Comparison of ENCODE assay signal across 14 cellular contexts in genomic region chr3:82100378-82100777, GRCh38.
DNase-seq lines count a peak whose midpoint lies in the region; ATAC-seq and TF ChIP-seq lines count a peak whose summit lies in the region.
"Had no signal": no experiment of that assay in that cellular context is flagged by ENCODE, and none has a peak within 500 bp of the region (broad histone marks: within the 10 kb centered on the region; RNA-seq: fewer than 3 reads in every experiment).

No MANE protein-coding gene starts in this region.

- H3K27ac Mint-ChIP-seq in nephron progenitor cell, result no peak overlapping the region
- no peak overlapping the region for H3K27ac Mint-ChIP-seq in stimulated activated naive CD8-positive, alpha-beta T cell treated with anti-CD3 and anti-CD28 coated beads, Interleukin-15, amount 100 ng/mL, for 72 hours
- H3K27ac Mint-ChIP-seq: activated CD4-positive, alpha-beta T cell treated with anti-CD3 and anti-CD28 coated beads for 36 hours; T-helper 2 cell treated with Interferon-gamma antibody and Interleukin-4, amounts not matched to agents 5 μg/mL and 100 μg/mL, for 36 hours had no signal

- no peaks in the 10 kb centered on the region for H3K9me3 ChIP-seq in SJCRH30 (replicated peaks)
- H3K9me3 ChIP-seq: esophagus muscularis mucosa, suprapubic skin had no signal

- H3K27ac ChIP-seq in SJCRH30, result no peak overlapping the region
- H3K27ac ChIP-seq: esophagus muscularis mucosa, suprapubic skin had no signal

- H3K4me1 ChIP-seq in SJCRH30, result peaks cover 9% of the 10 kb centered on the region
- H3K4me1 ChIP-seq: esophagus muscularis mucosa, suprapubic skin had no signal

- no peaks in the 10 kb centered on the region for H3K27me3 ChIP-seq in SJCRH30
- H3K27me3 ChIP-seq: esophagus muscularis mucosa, suprapubic skin had no signal

- H3K9me3 Mint-ChIP-seq in nephron progenitor cell, result peaks cover 3% of the 10 kb centered on the region
- H3K9me3 Mint-ChIP-seq in stimulated activated naive CD8-positive, alpha-beta T cell treated with anti-CD3 and anti-CD28 coated beads, Interleukin-15, amount 100 ng/mL, for 72 hours, result peaks cover 0 to 3% of the 10 kb centered on the region in 2 donors
- H3K9me3 Mint-ChIP-seq: T-helper 2 cell treated with Interferon-gamma antibody and Interleukin-4, amounts not matched to agents 5 μg/mL and 100 μg/mL, for 36 hours had no signal

- no peak overlapping the region for H3K4me3 Mint-ChIP-seq in nephron progenitor cell
- no peak overlapping the region for H3K4me3 Mint-ChIP-seq in stimulated activated naive CD8-positive, alpha-beta T cell treated with anti-CD3 and anti-CD28 coated beads, Interleukin-15, amount 100 ng/mL, for 72 hours
- H3K4me3 Mint-ChIP-seq: activated CD4-positive, alpha-beta T cell treated with anti-CD3 and anti-CD28 coated beads for 36 hours; T-helper 2 cell treated with Interferon-gamma antibody and Interleukin-4, amounts not matched to agents 5 μg/mL and 100 μg/mL, for 36 hours had no signal

- H3K36me3 Mint-ChIP-seq in nephron progenitor cell (ENCODE audit: low read depth), result no peaks in the 10 kb centered on the region

- no peaks in the 10 kb centered on the region for H3K36me3 ChIP-seq in SJCRH30
- H3K36me3 ChIP-seq: esophagus muscularis mucosa, suprapubic skin had no signal

- DNase-seq in GM04503 (ENCODE audit: low read depth) (peak; percentile 15), SJCRH30 (peak; percentile 42 to 47), fibroblast of peridontal ligament (ENCODE audit: extremely low read depth) (peak; percentile 35), nephron progenitor cell (peak; percentile 20), DMS 273 treated with DMSO at 0.1 percent for 48 hours (lab: John Stamatoyannopoulos, UW) (no peak)
- DNase-seq in stimulated activated naive CD8-positive, alpha-beta T cell treated with anti-CD3 and anti-CD28 coated beads, Interleukin-15, amount 100 ng/mL, for 72 hours, result no peak
- DNase-seq: activated CD4-positive, alpha-beta T cell treated with anti-CD3 and anti-CD28 coated beads for 36 hours; activated T-cell treated with anti-CD3 and anti-CD28 coated beads, Interleukin-2, amount 50 U/mL, for 1 hour; NCI-H82 had no signal

- ATAC-seq in GM19467 (IDR thresholded peaks at IDR 0.05; ENCODE audit: unreplicated experiment) (no peak), HG02973 (IDR thresholded peaks at IDR 0.05; ENCODE audit: unreplicated experiment) (no peak)
- no peak for ATAC-seq in stimulated activated naive CD8-positive, alpha-beta T cell treated with anti-CD3 and anti-CD28 coated beads, Interleukin-15, amount 100 ng/mL, for 72 hours
- ATAC-seq: activated CD4-positive, alpha-beta T cell treated with anti-CD3 and anti-CD28 coated beads for 36 hours had no signal

- H3K4me1 Mint-ChIP-seq in nephron progenitor cell, result no peaks in the 10 kb centered on the region
- no peaks in the 10 kb centered on the region for H3K4me1 Mint-ChIP-seq in stimulated activated naive CD8-positive, alpha-beta T cell treated with anti-CD3 and anti-CD28 coated beads, Interleukin-15, amount 100 ng/mL, for 72 hours
- H3K4me1 Mint-ChIP-seq: activated CD4-positive, alpha-beta T cell treated with anti-CD3 and anti-CD28 coated beads for 36 hours had no signal

- no peak for TF ChIP-seq CTCF in nephron progenitor cell (IDR thresholded peaks at IDR 0.05)

- no peaks in the 10 kb centered on the region for H3K27me3 Mint-ChIP-seq in nephron progenitor cell (ENCODE audit: low read depth, poor library complexity)
- H3K27me3 Mint-ChIP-seq in stimulated activated naive CD8-positive, alpha-beta T cell treated with anti-CD3 and anti-CD28 coated beads, Interleukin-15, amount 100 ng/mL, for 72 hours, result no peaks in the 10 kb centered on the region
- H3K27me3 Mint-ChIP-seq: activated CD4-positive, alpha-beta T cell treated with anti-CD3 and anti-CD28 coated beads for 36 hours had no signal

- no peak overlapping the region for H3K4me3 ChIP-seq in SJCRH30
- H3K4me3 ChIP-seq: esophagus muscularis mucosa, suprapubic skin had no signal

Comparison
In these comparisons a context has a peak if more than half of its experiments do, and no peak if none do; other contexts are left out.
1. DNase-seq: peak in GM04503 (single experiment), SJCRH30 (2 of 2), fibroblast of peridontal ligament (single experiment) and nephron progenitor cell (single experiment); none in DMS 273 treated with DMSO at 0.1 percent for 48 hours (single experiment) and stimulated activated naive CD8-positive, alpha-beta T cell treated with anti-CD3 and anti-CD28 coated beads, Interleukin-15, amount 100 ng/mL, for 72 hours (0 of 2).